31 cellular contexts compared by ENCODE assay signal in the genomic region with DNA sequence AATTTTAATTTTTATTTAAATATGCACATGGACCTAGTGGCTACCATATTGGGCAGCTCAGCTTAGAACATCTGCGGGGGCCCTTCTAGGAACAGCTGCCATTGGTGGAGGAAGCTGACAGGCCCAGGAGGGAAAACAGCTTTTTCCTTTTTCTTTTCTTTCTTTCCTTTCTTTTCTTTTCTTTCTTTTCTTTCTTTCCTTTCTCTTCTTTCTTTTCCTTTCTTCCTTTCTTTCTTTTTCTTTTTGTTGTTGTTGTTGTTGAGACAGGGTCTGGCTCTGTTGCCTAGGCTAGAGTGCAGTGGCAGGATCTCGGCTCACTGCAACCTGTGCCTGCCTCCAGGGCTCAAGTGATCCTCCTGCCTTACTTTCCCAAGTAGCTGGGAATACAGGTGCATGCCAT. TPM values are rescaled to one million over a fixed set of nuclear protein-coding genes. Genes with fewer than 3 reads are reported as not detected.
"Had no signal": no experiment of that assay in that cellular context is flagged by ENCODE, and none has a peak within 500 bp of the region (broad histone marks: within the 10 kb centered on the region; RNA-seq: fewer than 3 reads in every experiment).

No MANE protein-coding gene starts in this region.

- H3K36me3 ChIP-seq: brain microvascular endothelial cell, esophagus muscularis mucosa, gastrocnemius medialis, heart left ventricle had no signal

- H3K9me3 Mint-ChIP-seq: activated CD4-positive, alpha-beta memory T cell treated with anti-CD3 and anti-CD28 coated beads, Interleukin-2, amount 10 ng/mL, durations not matched to agents 7 days and 5 days; activated CD4-positive, alpha-beta T cell treated with anti-CD3 and anti-CD28 coated beads, Interleukin-2, amount 10 ng/mL, durations not matched to agents 7 days and 5 days; activated naive CD4-positive, alpha-beta T cell treated with anti-CD3 and anti-CD28 coated beads, Interleukin-2, amount 10 ng/mL, durations not matched to agents 7 days and 5 days; activated naive CD4-positive, alpha-beta T cell treated with anti-CD3 and anti-CD28 coated beads, Interleukin-2, amount 50 U/mL, for 72 hours; activated naive CD8-positive, alpha-beta T cell treated with anti-CD3 and anti-CD28 coated beads, Interleukin-2, amount 10 ng/mL, durations not matched to agents 7 days and 5 days; activated T-cell treated with anti-CD3 and anti-CD28 coated beads, Interleukin-2, amount 50 U/mL, for 24 hours; activated T-cell treated with anti-CD3 and anti-CD28 coated beads, Interleukin-2, amount 50 U/mL, for 72 hours; dendritic cell treated with granulocyte-macrophage colony-stimulating factor and Interleukin-4, amounts not matched to agents 40 ng/mL and 50 ng/mL, for 4 days; effector memory CD8-positive, alpha-beta T cell; WTC11 had no signal

- H3K27ac ChIP-seq: brain microvascular endothelial cell, coronary artery, dorsolateral prefrontal cortex, esophagus muscularis mucosa, foreskin keratinocyte, gastrocnemius medialis, heart left ventricle had no signal

- H3K9me3 ChIP-seq: esophagus muscularis mucosa, gastrocnemius medialis, heart left ventricle had no signal

- H3K36me3 Mint-ChIP-seq: activated naive CD4-positive, alpha-beta T cell treated with anti-CD3 and anti-CD28 coated beads, Interleukin-2, amount 10 ng/mL, durations not matched to agents 7 days and 5 days; activated naive CD4-positive, alpha-beta T cell treated with anti-CD3 and anti-CD28 coated beads, Interleukin-2, amount 50 U/mL, for 72 hours; activated naive CD8-positive, alpha-beta T cell treated with anti-CD3 and anti-CD28 coated beads, Interleukin-2, amount 10 ng/mL, durations not matched to agents 7 days and 5 days; WTC11 had no signal

- H3K4me3 ChIP-seq: coronary artery, dorsolateral prefrontal cortex, esophagus muscularis mucosa, gastrocnemius medialis, heart left ventricle had no signal

- H3K27ac Mint-ChIP-seq: activated CD4-positive, alpha-beta memory T cell treated with anti-CD3 and anti-CD28 coated beads, Interleukin-2, amount 10 ng/mL, durations not matched to agents 7 days and 5 days; activated CD4-positive, alpha-beta T cell treated with anti-CD3 and anti-CD28 coated beads, Interleukin-2, amount 10 ng/mL, durations not matched to agents 7 days and 5 days; activated naive CD4-positive, alpha-beta T cell treated with anti-CD3 and anti-CD28 coated beads, Interleukin-2, amount 10 ng/mL, durations not matched to agents 7 days and 5 days; activated naive CD4-positive, alpha-beta T cell treated with anti-CD3 and anti-CD28 coated beads, Interleukin-2, amount 50 U/mL, for 72 hours; activated naive CD8-positive, alpha-beta T cell treated with anti-CD3 and anti-CD28 coated beads, Interleukin-2, amount 10 ng/mL, durations not matched to agents 7 days and 5 days; activated T-cell treated with anti-CD3 and anti-CD28 coated beads, Interleukin-2, amount 50 U/mL, for 24 hours; activated T-cell treated with anti-CD3 and anti-CD28 coated beads, Interleukin-2, amount 50 U/mL, for 72 hours; dendritic cell treated with granulocyte-macrophage colony-stimulating factor and Interleukin-4, amounts not matched to agents 40 ng/mL and 50 ng/mL, for 4 days; effector memory CD8-positive, alpha-beta T cell had no signal

- H3K4me1 Mint-ChIP-seq: activated CD4-positive, alpha-beta memory T cell treated with anti-CD3 and anti-CD28 coated beads, Interleukin-2, amount 10 ng/mL, durations not matched to agents 7 days and 5 days; WTC11 had no signal

- ATAC-seq: activated naive CD4-positive, alpha-beta T cell treated with anti-CD3 and anti-CD28 coated beads, Interleukin-2, amount 50 U/mL, for 72 hours; activated T-cell treated with anti-CD3 and anti-CD28 coated beads, Interleukin-2, amount 50 U/mL, for 72 hours; effector memory CD8-positive, alpha-beta T cell; foreskin keratinocyte; gastrocnemius medialis; WTC11 had no signal

- DNase-seq: activated CD4-positive, alpha-beta memory T cell treated with anti-CD3 and anti-CD28 coated beads, Interleukin-2, amount 10 ng/mL, durations not matched to agents 7 days and 5 days; activated CD4-positive, alpha-beta T cell treated with anti-CD3 and anti-CD28 coated beads for 1 hour; activated CD4-positive, alpha-beta T cell treated with anti-CD3 and anti-CD28 coated beads for 4 hours; activated CD4-positive, alpha-beta T cell treated with anti-CD3 and anti-CD28 coated beads, Interleukin-2, amount 10 ng/mL, durations not matched to agents 7 days and 5 days; activated CD4-positive, alpha-beta T cell treated with anti-CD3 and anti-CD28 coated beads, Interleukin-2, amount 50 U/mL, for 4 hours; activated CD8-positive, alpha-beta memory T cell treated with anti-CD3 and anti-CD28 coated beads, Interleukin-2, amount 50 U/mL, for 48 hours; activated gamma-delta T cell; activated naive CD4-positive, alpha-beta T cell; activated naive CD4-positive, alpha-beta T cell treated with anti-CD3 and anti-CD28 coated beads, Interleukin-2, amount 10 ng/mL, durations not matched to agents 7 days and 5 days; activated naive CD8-positive, alpha-beta T cell treated with anti-CD3 and anti-CD28 coated beads, Interleukin-2, amount 10 ng/mL, durations not matched to agents 7 days and 5 days; activated T-cell treated with anti-CD3 and anti-CD28 coated beads for 4 hours; activated T-cell treated with anti-CD3 and anti-CD28 coated beads, Interleukin-2, amount 50 U/mL, for 24 hours; activated T-cell treated with anti-CD3 and anti-CD28 coated beads, Interleukin-2, amount 50 U/mL, for 72 hours; anterior cingulate cortex; brain microvascular endothelial cell; caudate nucleus; cerebellar nuclear complex; dorsolateral prefrontal cortex; effector memory CD8-positive, alpha-beta T cell; erythroblast; foreskin keratinocyte; gastrocnemius medialis; glutamatergic neuron; heart left ventricle; T-helper 2 cell had no signal

- H3K4me3 Mint-ChIP-seq: activated CD4-positive, alpha-beta memory T cell treated with anti-CD3 and anti-CD28 coated beads, Interleukin-2, amount 10 ng/mL, durations not matched to agents 7 days and 5 days; activated CD4-positive, alpha-beta T cell treated with anti-CD3 and anti-CD28 coated beads, Interleukin-2, amount 10 ng/mL, durations not matched to agents 7 days and 5 days; activated naive CD4-positive, alpha-beta T cell treated with anti-CD3 and anti-CD28 coated beads, Interleukin-2, amount 10 ng/mL, durations not matched to agents 7 days and 5 days; activated naive CD8-positive, alpha-beta T cell treated with anti-CD3 and anti-CD28 coated beads, Interleukin-2, amount 10 ng/mL, durations not matched to agents 7 days and 5 days; activated T-cell treated with anti-CD3 and anti-CD28 coated beads, Interleukin-2, amount 50 U/mL, for 24 hours; activated T-cell treated with anti-CD3 and anti-CD28 coated beads, Interleukin-2, amount 50 U/mL, for 72 hours; dendritic cell treated with granulocyte-macrophage colony-stimulating factor and Interleukin-4, amounts not matched to agents 40 ng/mL and 50 ng/mL, for 4 days; effector memory CD8-positive, alpha-beta T cell; WTC11 had no signal

- H3K27me3 ChIP-seq: dorsolateral prefrontal cortex had no signal

- H3K4me1 ChIP-seq: esophagus muscularis mucosa, foreskin keratinocyte, gastrocnemius medialis had no signal

RNA-seq across cellular contexts. Expression of a gene that starts 43.4 kb away (rescaled TPM):
- total RNA-seq: activated CD4-positive, alpha-beta memory T cell treated with anti-CD3 and anti-CD28 coated beads, Interleukin-2, amount 10 ng/mL, durations not matched to agents 7 days and 5 days; activated CD4-positive, alpha-beta T cell treated with anti-CD3 and anti-CD28 coated beads, Interleukin-2, amount 10 ng/mL, durations not matched to agents 7 days and 5 days; activated naive CD4-positive, alpha-beta T cell treated with anti-CD3 and anti-CD28 coated beads, Interleukin-2, amount 50 U/mL, for 72 hours; activated naive CD8-positive, alpha-beta T cell treated with anti-CD3 and anti-CD28 coated beads, Interleukin-2, amount 10 ng/mL, durations not matched to agents 7 days and 5 days; heart left ventricle; T-helper 1 cell treated with Interleukin-12 subunit alpha and Interleukin-12 subunit beta and Interleukin-4 antibody, amounts not matched to agents 30 ng/mL and 1 ng/mL, for 36 hours had no signal
